ENCODE assay signal across 11 cellular contexts in the genomic region with DNA sequence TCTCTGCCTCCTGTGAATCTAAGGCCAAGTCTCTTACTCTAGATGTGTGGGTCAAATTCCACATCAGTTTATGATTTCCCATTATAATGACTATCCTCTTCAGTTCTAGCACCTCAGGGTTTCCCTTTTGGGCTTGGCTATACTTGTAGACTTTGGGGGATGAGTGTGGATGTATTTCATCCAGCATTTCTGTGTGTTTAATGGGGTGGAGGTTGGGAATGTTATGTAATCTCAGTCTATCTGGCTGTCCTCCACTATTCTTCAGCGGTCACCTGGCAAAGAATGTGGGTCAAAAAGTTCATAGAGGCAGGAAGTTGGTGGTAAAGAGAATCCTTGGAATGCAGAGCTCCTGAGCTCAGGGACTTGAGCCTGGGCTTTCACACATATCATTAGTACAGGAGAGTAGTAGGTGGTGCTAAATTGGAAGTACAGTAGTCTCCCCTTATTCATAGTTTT.
DNase-seq lines count a peak whose midpoint lies in the region; ATAC-seq, FAIRE-seq and TF ChIP-seq lines count a peak whose summit lies in the region.
"Had no signal": no experiment of that assay in that cellular context is flagged by ENCODE, and none has a peak within 500 bp of the region (broad histone marks: within the 10 kb centered on the region; RNA-seq: fewer than 3 reads in every experiment).

No MANE protein-coding gene starts in this region.

- in situ Hi-C loops in astrocyte of the cerebellum (cut with HindIII; ENCODE audit: low sequenced_read_pairs) = no loop called here

- peaks cover 0 to 7% (median 0%) of the 10 kb centered on the region in 4 donors for H3K9me3 ChIP-seq in stomach

- no peak for FAIRE-seq in HTR-8/SVneo (lab: Jason Lieb, UNC)

- 25 to 53% (median 32%) methylated on average over 1 of the region's 1 CpG for WGBS in stomach, 5 donors

- H3K36me3 ChIP-seq in stomach = no peaks in the 10 kb centered on the region

- TF ChIP-seq CTCF in astrocyte of the cerebellum (IDR thresholded peaks at IDR 0.05; ENCODE audit: low read depth, low read length, missing control alignments) (no peak), stomach (IDR thresholded peaks at IDR 0.05) (no peak)

- intact Hi-C loops in left colon (cut with DNase I, micrococcal nuclease) = loop anchor here in 1 of 2 donors (10.0 kb wide), 1 partner anchor 211 kb away; the partner anchor contains the start of gene APBA1
- intact Hi-C loops in stomach (cut with DNase I; ENCODE audit: low total_unique reads) = no loop called here

- no peaks in the 10 kb centered on the region for H3K36me3 Mint-ChIP-seq in activated naive CD8-positive, alpha-beta T cell treated with anti-CD3 and anti-CD28 coated beads, Interleukin-2, amount 50 U/mL, for 24 hours (ENCODE audit: low read depth)

- H3K27me3 ChIP-seq in stomach = no peaks in the 10 kb centered on the region

- DNase-seq in A172 (ENCODE audit: low spot score) (peak; percentile 96), HTR-8/SVneo (ENCODE audit: insufficient read length, low spot score) (peak; percentile 28), astrocyte of the cerebellum (ENCODE audit: low read depth) (peak; percentile 90), left colon (peak in 1 of 2 donors; percentile 21), stomach (no peak), D341Med (ENCODE audit: low spot score) (no peak)
- no peak for DNase-seq in activated naive CD8-positive, alpha-beta T cell treated with anti-CD3 and anti-CD28 coated beads, Interleukin-2, amount 50 U/mL, for 24 hours
- DNase-seq: activated CD8-positive, alpha-beta memory T cell treated with anti-CD3 and anti-CD28 coated beads, Interleukin-2, amount 50 U/mL, for 4 hours; Kasumi-1; NCI-H2107 had no signal

- H3K4me1 ChIP-seq in stomach = peaks cover 0 to 6% (median 0%) of the 10 kb centered on the region in 4 donors

- H3K27ac ChIP-seq in stomach = no peak overlapping the region

- no peak overlapping the region for H3K4me3 Mint-ChIP-seq in activated naive CD8-positive, alpha-beta T cell treated with anti-CD3 and anti-CD28 coated beads, Interleukin-2, amount 50 U/mL, for 24 hours

- H3K9me3 Mint-ChIP-seq in activated naive CD8-positive, alpha-beta T cell treated with anti-CD3 and anti-CD28 coated beads, Interleukin-2, amount 50 U/mL, for 24 hours = no peaks in the 10 kb centered on the region

- no peak for TF ChIP-seq POLR2A in stomach (IDR thresholded peaks at IDR 0.05)

- H3K4me3 ChIP-seq in astrocyte of the cerebellum (ENCODE audit: low read depth, low read length) = no peak overlapping the region
- no peak overlapping the region for H3K4me3 ChIP-seq in stomach

- H3K27ac Mint-ChIP-seq in activated naive CD8-positive, alpha-beta T cell treated with anti-CD3 and anti-CD28 coated beads, Interleukin-2, amount 50 U/mL, for 24 hours = no peak overlapping the region

- peaks cover 10% of the 10 kb centered on the region for H3K27me3 Mint-ChIP-seq in activated naive CD8-positive, alpha-beta T cell treated with anti-CD3 and anti-CD28 coated beads, Interleukin-2, amount 50 U/mL, for 24 hours

- H3K4me1 Mint-ChIP-seq in activated naive CD8-positive, alpha-beta T cell treated with anti-CD3 and anti-CD28 coated beads, Interleukin-2, amount 50 U/mL, for 24 hours = peaks cover 3% of the 10 kb centered on the region

- peak; percentile 88 for ATAC-seq in left colon
- ATAC-seq in GM21737 (IDR thresholded peaks at IDR 0.05; ENCODE audit: unreplicated experiment) = no peak
- ATAC-seq in activated naive CD8-positive, alpha-beta T cell treated with anti-CD3 and anti-CD28 coated beads, Interleukin-2, amount 50 U/mL, for 24 hours = no peak

- TF ChIP-seq EP300 in stomach (IDR thresholded peaks at IDR 0.05) = no peak

Comparison
In these comparisons a context has a peak if more than half of its experiments do, and no peak if none do; other contexts are left out.
1. DNase-seq: peak in A172 (single experiment), HTR-8/SVneo (single experiment) and astrocyte of the cerebellum (single experiment); none in stomach (single experiment), activated naive CD8-positive, alpha-beta T cell treated with anti-CD3 and anti-CD28 coated beads, Interleukin-2, amount 50 U/mL, for 24 hours (single experiment) and D341Med (single experiment).